ENCODE assay signal across 1 cellular context in genomic region chr12:53451661-53452158, GRCh38.
TF ChIP-seq lines count a peak whose summit lies in the region.

Gene PCBP2 (plus strand): TSS chr12:53452102. CDS start chr12:53454801, 2,699 bp downstream.

TF ChIP-seq in GM12878, 131 proteins besides CTCF, POLR2A, EP300 and RAD21 (continued from another document and continues in another):
- TF ChIP-seq STAT3 (IDR thresholded peaks at IDR 0.05; ENCODE audit: low read depth, low read length) (no peak), NKRF (conservative IDR thresholded peaks at IDR 0.05) (no peak), EED (IDR thresholded peaks at IDR 0.05; ENCODE audit: low read depth) (no peak), NR2C2 (IDR thresholded peaks at IDR 0.05; ENCODE audit: borderline replicate concordance, control insufficient read depth, insufficient read length, low read depth) (peak; percentile 80), KDM1A (IDR thresholded peaks at IDR 0.05; ENCODE audit: borderline replicate concordance) (no peak), MTA2 (IDR thresholded peaks at IDR 0.05; ENCODE audit: low read depth) (peak; percentile 92), USF1 (IDR thresholded peaks at IDR 0.05; ENCODE audit: borderline replicate concordance, extremely low read length, insufficient read depth, low read depth, low read length) (no peak), TCF3 (IDR thresholded peaks at IDR 0.05; ENCODE audit: borderline replicate concordance, insufficient read depth, low read depth, low read length) (0 out of 2 replicates have a peak, but pooled peaks have one; percentile 58), REST (IDR thresholded peaks at IDR 0.05; ENCODE audit: low read depth, low read length) (no peak), STAT1 (conservative IDR thresholded peaks at IDR 0.05) (peak; percentile 94), IKZF2 (IDR thresholded peaks at IDR 0.05) (peak; percentile 21 to 49; a peak in 3 of 4 replicates), HSF1 (IDR thresholded peaks at IDR 0.05; ENCODE audit: low read depth, low read length) (peak; percentile 68; the same call in 1 of the 2 replicates), CEBPB (IDR thresholded peaks at IDR 0.05; ENCODE audit: borderline replicate concordance in 1 of 2, low read depth in 2 of 2, low read length in 2 of 2) (0 out of 4 replicates have a peak, but pooled peaks of 1 of the 2 experiments have one; percentile 43), CREB1 (IDR thresholded peaks at IDR 0.05; ENCODE audit: low read depth) (peak; percentile 97), ZZZ3 (IDR thresholded peaks at IDR 0.05; ENCODE audit: control insufficient read depth, insufficient read length, low read depth) (no peak), TAF1 (IDR thresholded peaks at IDR 0.05; ENCODE audit: borderline replicate concordance, low read depth, low read length) (peak; percentile 88), MTA3 (IDR thresholded peaks at IDR 0.05; ENCODE audit: borderline replicate concordance, low read length) (no peak), USF2 (IDR thresholded peaks at IDR 0.05; ENCODE audit: borderline replicate concordance, low read depth, low read length) (no peak), PAX8 (IDR thresholded peaks at IDR 0.05) (0 out of 2 replicates have a peak, but pooled peaks have one; percentile 29), ESRRA (IDR thresholded peaks at IDR 0.05; ENCODE audit: low read length) (0 out of 2 replicates have a peak, but pooled peaks have one; percentile 25), CBX3 (IDR thresholded peaks at IDR 0.05; ENCODE audit: borderline replicate concordance, low read depth) (no peak), ZBED1 (IDR thresholded peaks at IDR 0.05; ENCODE audit: borderline replicate concordance) (no peak), SREBF1 (IDR thresholded peaks at IDR 0.05; ENCODE audit: low read length) (peak; percentile 85), GATAD2B (conservative IDR thresholded peaks at IDR 0.05; ENCODE audit: low read depth) (no peak), CBFB (IDR thresholded peaks at IDR 0.05; ENCODE audit: low read depth) (0 out of 2 replicates have a peak, but pooled peaks have one; percentile 32), WRNIP1 (IDR thresholded peaks at IDR 0.05; ENCODE audit: borderline replicate concordance, low read depth, low read length) (peak; percentile 76; the same call in 1 of the 2 replicates), MEF2B (IDR thresholded peaks at IDR 0.05; ENCODE audit: partially characterized antibody, poor library complexity, severe bottlenecking) (no peak), SMC3 (IDR thresholded peaks at IDR 0.05; ENCODE audit: borderline replicate concordance, low read length) (peak; percentile 11; the same call in 1 of the 2 replicates), IRF5 (IDR thresholded peaks at IDR 0.05; ENCODE audit: borderline replicate concordance) (no peak), CREM (IDR thresholded peaks at IDR 0.05; ENCODE audit: low read depth) (peak; percentile 98), FOS (IDR thresholded peaks at IDR 0.05; ENCODE audit: borderline replicate concordance, extremely low read depth, insufficient read length) (no peak), SUZ12 (IDR thresholded peaks at IDR 0.05; ENCODE audit: unreplicated experiment) (no peak), FOXK2 (IDR thresholded peaks at IDR 0.05) (no peak), POU2F2 (IDR thresholded peaks at IDR 0.05; ENCODE audit: borderline replicate concordance, low read depth, low read length) (peak; percentile 73; the same call in 1 of the 3 replicates), ASH2L (IDR thresholded peaks at IDR 0.05; ENCODE audit: borderline replicate concordance, low read depth) (no peak), GABPA (IDR thresholded peaks at IDR 0.05; ENCODE audit: low read depth) (peak; percentile 91), SKIL (IDR thresholded peaks at IDR 0.05; ENCODE audit: low read depth, poor library complexity, severe bottlenecking) (no peak), NFYA (IDR thresholded peaks at IDR 0.05; ENCODE audit: borderline replicate concordance, low read depth, low read length) (no peak), BCL11A (IDR thresholded peaks at IDR 0.05; ENCODE audit: low read depth, low read length) (no peak), CBX5 (IDR thresholded peaks at IDR 0.05; ENCODE audit: low read depth) (peak; percentile 54; the same call in 1 of the 2 replicates), SMAD5 (IDR thresholded peaks at IDR 0.05; ENCODE audit: low read depth) (no peak), ATF2 (IDR thresholded peaks at IDR 0.05; ENCODE audit: low read length) (0 out of 2 replicates have a peak, but pooled peaks have one; percentile 48), ZNF274 (IDR thresholded peaks at IDR 0.05; ENCODE audit: insufficient read depth, insufficient read length) (no peak), ATF7 (IDR thresholded peaks at IDR 0.05; ENCODE audit: low read depth) (peak; percentile 92), JUNB (IDR thresholded peaks at IDR 0.05) (no peak; the same call in 1 of the 2 replicates), SUPT20H (IDR thresholded peaks at IDR 0.05; ENCODE audit: borderline replicate concordance, control insufficient read depth, low read depth, low read length) (no peak), E4F1 (IDR thresholded peaks at IDR 0.05; ENCODE audit: borderline replicate concordance, partially characterized antibody) (peak; percentile 72)
